In the genomic region with DNA sequence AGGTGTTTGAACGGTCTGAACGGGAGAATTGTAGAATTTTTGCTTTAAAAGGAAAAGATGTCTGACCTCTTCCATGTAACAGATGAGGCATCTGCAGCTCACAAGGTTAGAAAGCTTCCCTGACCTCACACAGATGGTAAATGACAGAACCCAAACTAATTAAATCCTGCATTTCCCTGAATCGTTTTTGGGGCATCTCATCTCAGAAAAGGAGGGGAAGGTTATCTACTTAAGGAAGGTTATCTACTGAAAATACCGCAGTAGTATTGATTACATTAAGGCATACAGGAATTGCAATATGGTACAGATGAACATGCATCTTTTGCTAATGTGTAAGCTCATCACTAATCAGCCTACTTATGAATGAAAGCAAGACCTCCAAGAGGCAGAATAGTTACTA, we compare ENCODE assay signal across 4 cellular contexts.
"Had no signal": no experiment of that assay in that cellular context is flagged by ENCODE, and none has a peak within 500 bp of the region (broad histone marks: within the 10 kb centered on the region; RNA-seq: fewer than 3 reads in every experiment).

No MANE protein-coding gene starts in this region.

- H3K9me3 Mint-ChIP-seq: GM23338, H9 had no signal

- H3K4me3 ChIP-seq: GM23338 had no signal

- ATAC-seq: GM23338 had no signal

- H3K4me3 Mint-ChIP-seq: GM23338, H9 had no signal

- H3K4me2 ChIP-seq: GM23338 had no signal

- H2AFZ ChIP-seq: GM23338 had no signal

- DNase-seq: H9, HCEC 1CT, IMR-90 had no signal

- H3K27ac Mint-ChIP-seq: GM23338 had no signal
